In the genomic region with DNA sequence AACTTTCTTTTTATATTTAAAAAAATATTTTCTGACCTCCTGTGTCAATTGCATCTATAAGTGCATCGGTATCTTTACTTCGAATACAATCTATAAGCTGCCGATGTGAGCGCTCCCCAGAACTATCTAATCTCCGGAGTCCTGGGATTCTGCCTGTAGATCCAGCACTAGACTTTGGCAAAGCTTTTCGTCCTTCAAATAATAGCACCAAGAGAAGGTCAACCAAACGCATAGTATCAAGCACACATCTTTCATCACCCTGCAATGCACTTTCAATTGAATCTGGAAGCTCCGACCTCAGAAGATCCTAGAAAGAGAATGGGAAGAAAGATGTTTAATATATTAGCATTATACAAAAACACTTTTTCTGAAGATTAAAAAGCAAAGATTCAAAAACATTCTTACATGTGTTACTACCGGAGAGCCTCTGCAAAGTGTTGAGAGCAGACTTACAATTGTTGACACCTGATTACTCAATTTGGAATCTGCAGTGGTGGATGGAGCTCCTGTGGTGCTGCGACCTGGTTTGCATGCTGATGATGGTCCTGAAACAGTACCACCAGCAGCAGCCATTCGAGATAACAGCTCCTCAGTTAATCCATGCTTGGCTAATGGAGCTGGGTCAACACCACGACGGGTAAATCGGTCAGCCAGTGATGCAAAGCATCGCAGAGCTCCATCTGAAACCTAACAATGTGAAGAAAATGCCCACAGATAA, we compare ENCODE assay signal across 26 cellular contexts.
"Had no signal": no experiment of that assay in that cellular context is flagged by ENCODE, and none has a peak within 500 bp of the region (broad histone marks: within the 10 kb centered on the region; RNA-seq: fewer than 3 reads in every experiment).

No MANE protein-coding gene starts in this region.

- H3K4me2 ChIP-seq: KMS-11 had no signal

- H3K4me3 Mint-ChIP-seq: activated B cell treated with CpG ODN at 0.5 μM for 24 hours; activated CD4-positive, alpha-beta memory T cell treated with anti-CD3 and anti-CD28 coated beads for 36 hours; activated CD4-positive, alpha-beta T cell treated with anti-CD3 and anti-CD28 coated beads, Interleukin-2, amount 10 ng/mL, durations not matched to agents 24 days and 14 days; activated naive CD4-positive, alpha-beta T cell treated with anti-CD3 and anti-CD28 coated beads for 36 hours; activated naive CD8-positive, alpha-beta T cell; activated T-cell treated with anti-CD3 and anti-CD28 coated beads, Interleukin-2, amount 50 U/mL, for 4 hours; T-helper 1 cell treated with Interleukin-12 subunit alpha and Interleukin-12 subunit beta and Interleukin-4 antibody, amounts not matched to agents 30 μg/mL and 1 μg/mL, for 36 hours had no signal

- H3K36me3 ChIP-seq: breast epithelium had no signal

- H3K9me3 Mint-ChIP-seq: activated B cell treated with CpG ODN at 0.5 μM for 24 hours; activated CD4-positive, alpha-beta memory T cell treated with anti-CD3 and anti-CD28 coated beads for 36 hours; activated CD4-positive, alpha-beta T cell treated with anti-CD3 and anti-CD28 coated beads, Interleukin-2, amount 10 ng/mL, durations not matched to agents 24 days and 14 days; activated naive CD4-positive, alpha-beta T cell treated with anti-CD3 and anti-CD28 coated beads for 36 hours; activated T-cell treated with anti-CD3 and anti-CD28 coated beads, Interleukin-2, amount 50 U/mL, for 4 hours; T-helper 1 cell treated with Interleukin-12 subunit alpha and Interleukin-12 subunit beta and Interleukin-4 antibody, amounts not matched to agents 30 μg/mL and 1 μg/mL, for 36 hours had no signal

- H3K27me3 ChIP-seq: adrenal gland, breast epithelium had no signal

- FAIRE-seq: RCC 7860 had no signal

- H3K9me3 ChIP-seq: adrenal gland, breast epithelium had no signal

- H3K27me3 Mint-ChIP-seq: activated B cell treated with CpG ODN at 0.5 μM for 24 hours; activated CD4-positive, alpha-beta memory T cell treated with anti-CD3 and anti-CD28 coated beads for 36 hours; activated CD4-positive, alpha-beta T cell treated with anti-CD3 and anti-CD28 coated beads, Interleukin-2, amount 10 ng/mL, durations not matched to agents 24 days and 14 days; activated naive CD8-positive, alpha-beta T cell had no signal

- H3K4me1 ChIP-seq: breast epithelium had no signal

- ATAC-seq: activated T-cell treated with anti-CD3 and anti-CD28 coated beads, Interleukin-2, amount 50 U/mL, for 4 hours; PC-3 had no signal

- H3K27ac ChIP-seq: breast epithelium, KMS-11 had no signal

- H3K4me3 ChIP-seq: adrenal gland, breast epithelium had no signal

- H3K9ac ChIP-seq: KMS-11 had no signal

- H3K4me1 Mint-ChIP-seq: activated B cell treated with CpG ODN at 0.5 μM for 24 hours; activated CD4-positive, alpha-beta T cell treated with anti-CD3 and anti-CD28 coated beads, Interleukin-2, amount 10 ng/mL, durations not matched to agents 24 days and 14 days had no signal

- H3K27ac Mint-ChIP-seq: activated B cell treated with CpG ODN at 0.5 μM for 24 hours; activated CD4-positive, alpha-beta memory T cell treated with anti-CD3 and anti-CD28 coated beads for 36 hours; activated CD4-positive, alpha-beta T cell treated with anti-CD3 and anti-CD28 coated beads, Interleukin-2, amount 10 ng/mL, durations not matched to agents 24 days and 14 days; activated naive CD4-positive, alpha-beta T cell treated with anti-CD3 and anti-CD28 coated beads for 36 hours; activated naive CD8-positive, alpha-beta T cell; T-helper 1 cell treated with Interleukin-12 subunit alpha and Interleukin-12 subunit beta and Interleukin-4 antibody, amounts not matched to agents 30 μg/mL and 1 μg/mL, for 36 hours had no signal

- DNase-seq: activated B cell treated with CpG ODN at 0.5 μM for 24 hours; activated CD4-positive, alpha-beta memory T cell treated with anti-CD3 and anti-CD28 coated beads for 36 hours; activated CD4-positive, alpha-beta T cell treated with anti-CD3 and anti-CD28 coated beads for 1 hour; activated CD4-positive, alpha-beta T cell treated with anti-CD3 and anti-CD28 coated beads, Interleukin-2, amount 10 ng/mL, durations not matched to agents 24 days and 14 days; activated CD8-positive, alpha-beta memory T cell treated with anti-CD3 and anti-CD28 coated beads for 24 hours; activated gamma-delta T cell; activated naive CD4-positive, alpha-beta T cell treated with anti-CD3 and anti-CD28 coated beads for 36 hours; activated T-cell treated with anti-CD3 and anti-CD28 coated beads, Interleukin-2, amount 50 U/mL, for 4 hours; adrenal gland; anterior cingulate cortex; caudate nucleus; MM.1S; NCI-H1105; NCI-H1436; NCI-H1694 treated with DMSO at 0.1 percent for 48 hours; NCI-H2029 treated with DMSO at 0.1 percent for 48 hours; NCI-H510A treated with DMSO at 0.1 percent for 48 hours; NCI-H69; PC-3; SHP77 treated with DMSO at 0.1 percent for 48 hours; T-helper 9 cell had no signal
